In genomic region chr5:82273431-82273830, GRCh38 we compare ENCODE assay signal across 1 cellular context.
A peak's percentile ranks its signal among the peaks of the same experiment; 100 is the strongest.
TF ChIP-seq lines count a peak whose summit lies in the region.

No MANE protein-coding gene starts in this region.

TF ChIP-seq in K562, 482 proteins besides CTCF, POLR2A, EP300 and RAD21:
- TF ChIP-seq CEBPB (tag; IDR thresholded peaks at IDR 0.05), result peak; percentile 31; the same call in 1 of the 2 replicates
TF ChIP-seq in K562: peak in this region for 1; not testable (repeated sequence) for 481.
